ENCODE assay signal across 7 cellular contexts in genomic region chr1:2229032-2229920, GRCh38. TPM values are rescaled to one million over a fixed set of nuclear protein-coding genes. Genes with fewer than 3 reads are reported as not detected.
DNase-seq lines count a peak whose midpoint lies in the region; ATAC-seq, FAIRE-seq and TF ChIP-seq lines count a peak whose summit lies in the region.

No MANE protein-coding gene starts in this region.

- POLR2A ChIA-PET in activated CD4-positive, alpha-beta memory T cell treated with anti-CD3 and anti-CD28 coated beads for 36 hours (lab: Charles Lee) = interaction anchor here (0.6 to 4.3 kb wide), 16 partner anchors 8 to 453 kb away, joined by 3 to 30 read pairs (median 4); partner anchors contain the start of genes FAAP20, MORN1 and RER1
- POLR2A ChIA-PET in endothelial cell of umbilical vein (lab: Charles Lee) = interaction anchor here (0.7 to 1.6 kb wide), 11 partner anchors 17 to 153 kb away, joined by 3 to 6 read pairs (median 4); no protein-coding TSS in a partner anchor

- no peak for ATAC-seq in HG03097 (IDR thresholded peaks at IDR 0.05; ENCODE audit: low FRiP score, unreplicated experiment)

- CTCF ChIA-PET in activated CD4-positive, alpha-beta memory T cell treated with anti-CD3 and anti-CD28 coated beads for 36 hours (lab: Charles Lee) = interaction anchor here (1.0 to 7.8 kb wide), 10 partner anchors 22 to 162 kb away, joined by 3 to 45 read pairs (median 4); partner anchors contain the start of genes FAAP20, MORN1 and RER1
- CTCF ChIA-PET in endothelial cell of umbilical vein (lab: Charles Lee) = interaction anchor here (0.6 to 3.4 kb wide), 12 partner anchors 17 to 152 kb away, joined by 3 to 34 read pairs (median 6); partner anchors contain the start of gene FAAP20

- H3K9me1 ChIP-seq in endothelial cell of umbilical vein (replicated peaks; ENCODE audit: control insufficient read depth, extremely low read depth, insufficient read depth, low read length) = no peaks in the 10 kb centered on the region

- peaks cover 37% of the 10 kb centered on the region for H3K4me1 ChIP-seq in endothelial cell of umbilical vein (ENCODE audit: control insufficient read depth, extremely low read depth, insufficient read depth, low read length)

- dilution Hi-C loops in endothelial cell of umbilical vein (cut with MboI; ENCODE audit: extremely low pct_ligation_motif_present, low sequenced_read_pairs) = no loop called here

- H3K36me3 ChIP-seq in endothelial cell of umbilical vein (ENCODE audit: control insufficient read depth in 2 of 2, extremely low read depth in 1 of 2, insufficient read depth in 2 of 2, low read length in 2 of 2) = no peaks in the 10 kb centered on the region

- no peaks in the 10 kb centered on the region for H3K9me3 Mint-ChIP-seq in activated CD4-positive, alpha-beta memory T cell treated with anti-CD3 and anti-CD28 coated beads for 36 hours

- peak overlapping the region; percentile 99 for H3K4me3 Mint-ChIP-seq in activated CD4-positive, alpha-beta memory T cell treated with anti-CD3 and anti-CD28 coated beads for 36 hours

- H3K4me2 ChIP-seq in endothelial cell of umbilical vein (ENCODE audit: insufficient read depth, low read length) = peak overlapping the region; percentile 66

- DNase-seq in NCI-H2227 (lab: John Stamatoyannopoulos, UW; ENCODE audit: unreplicated experiment) = peak; percentile 65
- peak; percentile 72 for DNase-seq in activated CD4-positive, alpha-beta memory T cell treated with anti-CD3 and anti-CD28 coated beads for 36 hours
- DNase-seq in endothelial cell of umbilical vein (ENCODE audit: low read depth, low spot score) = peak; percentile 67
- DNase-seq in midbrain (lab: John Stamatoyannopoulos, UW) = peak; percentile 82
- DNase-seq in superior temporal gyrus (ENCODE audit: extremely low spot score) = peak; percentile 83

- intact Hi-C loops in activated CD4-positive, alpha-beta memory T cell treated with anti-CD3 and anti-CD28 coated beads for 36 hours (cut with micrococcal nuclease) = no loop called here
- intact Hi-C loops in endothelial cell of umbilical vein (cut with micrococcal nuclease) = loop anchor here (1.0 kb wide), 1 partner anchor 152 kb away; no protein-coding TSS in a partner anchor

- peaks cover 31% of the 10 kb centered on the region for H3K36me3 Mint-ChIP-seq in activated CD4-positive, alpha-beta memory T cell treated with anti-CD3 and anti-CD28 coated beads for 36 hours

- H3K27ac ChIP-seq in endothelial cell of umbilical vein (ENCODE audit: insufficient read depth, low read depth, low read length) = peak overlapping the region; percentile 57

- H2AFZ ChIP-seq in endothelial cell of umbilical vein (ENCODE audit: low read depth, low read length) = no peak overlapping the region

- peak overlapping the region; percentile 42 to 66 (median 64) for H3K4me3 ChIP-seq in endothelial cell of umbilical vein (replicated peaks in 1 of 3; ENCODE audit: insufficient read depth in 1 of 3, low read depth in 1 of 3, low read length in 3 of 3)

- peak in 1 of 2 donors; percentile 10 for TF ChIP-seq CTCF in endothelial cell of umbilical vein (IDR thresholded peaks at IDR 0.05; ENCODE audit: extremely low read depth in 1 of 2, insufficient read depth in 1 of 2, low read depth in 1 of 2, low read length in 2 of 2)

- peaks cover 1% of the 10 kb centered on the region for H3K27me3 Mint-ChIP-seq in activated CD4-positive, alpha-beta memory T cell treated with anti-CD3 and anti-CD28 coated beads for 36 hours

- TF ChIP-seq POLR2A in GM18951 (IDR thresholded peaks at IDR 0.05; ENCODE audit: extremely low read depth, insufficient read depth, insufficient read length) (peak; percentile 12), endothelial cell of umbilical vein (IDR thresholded peaks at IDR 0.05; ENCODE audit: low read depth, low read length) (no peak)

- peak overlapping the region; percentile 96 for H3K27ac Mint-ChIP-seq in activated CD4-positive, alpha-beta memory T cell treated with anti-CD3 and anti-CD28 coated beads for 36 hours

- peaks cover 22% of the 10 kb centered on the region for H3K4me1 Mint-ChIP-seq in activated CD4-positive, alpha-beta memory T cell treated with anti-CD3 and anti-CD28 coated beads for 36 hours (ENCODE audit: low read depth)

- peak overlapping the region; percentile 80 for H3K9ac ChIP-seq in endothelial cell of umbilical vein (replicated peaks; ENCODE audit: extremely low read depth, insufficient read depth, low read length)

- TSS peak; percentile 51 for BruUV-seq in endothelial cell of umbilical vein (replicated peaks; lab: Mats Ljungman, UMichigan)

- H3K79me2 ChIP-seq in endothelial cell of umbilical vein (ENCODE audit: control insufficient read depth, insufficient read depth, low read length) = peaks cover 59% of the 10 kb centered on the region

- in situ Hi-C loops in GM18951 (cut with MboI; ENCODE audit: low sequenced_read_pairs, unreplicated experiment) = no loop called here

- H4K20me1 ChIP-seq in endothelial cell of umbilical vein (replicated peaks; ENCODE audit: control insufficient read depth, extremely low read depth, insufficient read depth, low read length) = no peaks in the 10 kb centered on the region

- H3K27me3 ChIP-seq in endothelial cell of umbilical vein (ENCODE audit: control insufficient read depth in 2 of 2, insufficient read depth in 2 of 2, low read length in 2 of 2) = no peaks in the 10 kb centered on the region

- peak; percentile 37 for FAIRE-seq in endothelial cell of umbilical vein (lab: Jason Lieb, UNC)

- H3K9me3 ChIP-seq in endothelial cell of umbilical vein (replicated peaks; ENCODE audit: control insufficient read depth, insufficient read depth, low read length) = no peaks in the 10 kb centered on the region

TF ChIP-seq in endothelial cell of umbilical vein, 7 proteins besides CTCF, POLR2A, EP300 and RAD21:
- TF ChIP-seq FOS (IDR thresholded peaks at IDR 0.05; ENCODE audit: borderline replicate concordance, insufficient read depth, low read length) = no peak
- peak; percentile 18 for TF ChIP-seq POLR2AphosphoS5 (IDR thresholded peaks at IDR 0.05; ENCODE audit: insufficient read depth, low read depth, low read length)

RNA-seq across cellular contexts. Expression of gene SKI, which starts 1.2 kb away (rescaled TPM):
- 10 to 100 TPM; 28.3 to 28.9 TPM for total RNA-seq in activated CD4-positive, alpha-beta memory T cell treated with anti-CD3 and anti-CD28 coated beads for 36 hours
- total RNA-seq in endothelial cell of umbilical vein = 76.0 and 80.3 TPM in 2 replicates
- 9.0 and 11.6 TPM in 2 replicates for polyA plus RNA-seq in endothelial cell of umbilical vein
- polyA plus RNA-seq in endothelial cell of umbilical vein (2011; cell fraction: cytosol; rRNA removed) = 12.3 and 15.5 TPM in 2 replicates
- 23.5 and 24.9 TPM in 2 replicates for polyA plus RNA-seq in endothelial cell of umbilical vein (2011; cell fraction: nucleus; rRNA removed)
- 20.3 and 24.2 TPM in 2 replicates for polyA plus RNA-seq in endothelial cell of umbilical vein (2012)
- polyA minus RNA-seq in endothelial cell of umbilical vein = 10.8 and 14.2 TPM in 2 replicates
- 20.5 TPM for polyA minus RNA-seq in endothelial cell of umbilical vein (2011; cell fraction: cytosol; rRNA and poly(A)+ RNA removed)
- polyA minus RNA-seq in endothelial cell of umbilical vein (2011; cell fraction: nucleus; rRNA and poly(A)+ RNA removed) = 15.3 and 23.3 TPM in 2 replicates

RNA-seq across cellular contexts. Expression of gene FAAP20, which starts 34.7 kb away (rescaled TPM):
- 10 to 100 TPM; 64.9 to 69.8 TPM for total RNA-seq in activated CD4-positive, alpha-beta memory T cell treated with anti-CD3 and anti-CD28 coated beads for 36 hours
- 62.6 and 69.8 TPM in 2 replicates for total RNA-seq in endothelial cell of umbilical vein
- 31.5 and 57.8 TPM in 2 replicates for polyA plus RNA-seq in endothelial cell of umbilical vein
- 12.5 and 21.8 TPM in 2 replicates for polyA plus RNA-seq in endothelial cell of umbilical vein (2011; cell fraction: cytosol; rRNA removed)
- polyA plus RNA-seq in endothelial cell of umbilical vein (2011; cell fraction: nucleus; rRNA removed) = 27.2 and 31.3 TPM in 2 replicates
- 20.7 and 41.9 TPM in 2 replicates for polyA plus RNA-seq in endothelial cell of umbilical vein (2012)
- polyA minus RNA-seq in endothelial cell of umbilical vein = 6.2 and 8.0 TPM in 2 replicates
- polyA minus RNA-seq in endothelial cell of umbilical vein (2011; cell fraction: cytosol; rRNA and poly(A)+ RNA removed) = 6.8 TPM
- 4.2 and 8.6 TPM in 2 replicates for polyA minus RNA-seq in endothelial cell of umbilical vein (2011; cell fraction: nucleus; rRNA and poly(A)+ RNA removed)
